Comparison of ENCODE assay signal across 17 cellular contexts in the genomic region with DNA sequence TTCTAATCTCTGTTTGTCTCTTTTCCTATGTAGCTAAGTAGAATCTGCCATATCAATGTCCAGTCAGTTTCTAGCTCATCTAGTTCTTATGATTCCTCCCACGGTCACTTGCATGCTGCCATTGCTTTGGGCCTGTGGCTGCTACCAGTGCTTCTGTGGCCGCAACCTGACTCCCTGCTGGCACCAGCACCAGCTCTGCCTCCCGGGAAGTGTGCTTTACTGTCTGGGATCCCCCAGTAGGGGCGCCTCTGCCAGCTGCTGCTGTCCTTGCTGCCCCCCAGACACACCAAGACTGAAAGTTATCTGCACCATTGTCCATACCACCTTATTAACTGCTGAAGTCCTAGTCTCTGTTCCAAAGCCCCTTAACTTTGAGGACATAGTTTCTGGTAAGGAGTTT.
"Had no signal": no experiment of that assay in that cellular context is flagged by ENCODE, and none has a peak within 500 bp of the region (broad histone marks: within the 10 kb centered on the region; RNA-seq: fewer than 3 reads in every experiment).

No MANE protein-coding gene starts in this region.

- ATAC-seq: effector memory CD8-positive, alpha-beta T cell; gastroesophageal sphincter; left colon; naive thymus-derived CD8-positive, alpha-beta T cell had no signal

- FAIRE-seq: colon, small intestine had no signal

- H3K9me3 Mint-ChIP-seq: dendritic cell treated with granulocyte-macrophage colony-stimulating factor and Interleukin-4, amounts not matched to agents 40 ng/mL and 50 ng/mL, for 4 days; effector memory CD8-positive, alpha-beta T cell; naive thymus-derived CD8-positive, alpha-beta T cell had no signal

- H3K27me3 ChIP-seq: esophagus squamous epithelium, gastroesophageal sphincter, sigmoid colon, stomach, transverse colon had no signal

- H3K4me3 Mint-ChIP-seq: dendritic cell treated with granulocyte-macrophage colony-stimulating factor and Interleukin-4, amounts not matched to agents 40 ng/mL and 50 ng/mL, for 4 days; effector memory CD8-positive, alpha-beta T cell; naive thymus-derived CD8-positive, alpha-beta T cell had no signal

- H3K27me3 Mint-ChIP-seq: dendritic cell treated with granulocyte-macrophage colony-stimulating factor and Interleukin-4, amounts not matched to agents 40 ng/mL and 50 ng/mL, for 4 days had no signal

- H3K27ac ChIP-seq: esophagus squamous epithelium, gastroesophageal sphincter, sigmoid colon, stomach, thoracic aorta, transverse colon had no signal

- H3K9me3 ChIP-seq: esophagus squamous epithelium, gastroesophageal sphincter, sigmoid colon, stomach, thoracic aorta, transverse colon had no signal

- H3K36me3 ChIP-seq: esophagus squamous epithelium, gastroesophageal sphincter, sigmoid colon, stomach, thoracic aorta, transverse colon had no signal

- H3K4me1 ChIP-seq: gastroesophageal sphincter, sigmoid colon, stomach, transverse colon had no signal

- H3K4me3 ChIP-seq: esophagus squamous epithelium, gastroesophageal sphincter, sigmoid colon, stomach, thoracic aorta, transverse colon had no signal

- DNase-seq: effector memory CD8-positive, alpha-beta T cell; esophagus squamous epithelium; glutamatergic neuron; left colon; naive thymus-derived CD8-positive, alpha-beta T cell; posterior cingulate gyrus; sigmoid colon; small intestine; stimulated activated CD4-positive, alpha-beta T cell treated with anti-CD3 and anti-CD28 coated beads, Interleukin-12 subunit alpha, Interleukin-12 subunit beta, amount 100 ng/mL, for 4 hours; stimulated activated naive CD4-positive, alpha-beta T cell; stomach; substantia nigra; transverse colon had no signal

- H3K27ac Mint-ChIP-seq: dendritic cell treated with granulocyte-macrophage colony-stimulating factor and Interleukin-4, amounts not matched to agents 40 ng/mL and 50 ng/mL, for 4 days; effector memory CD8-positive, alpha-beta T cell; naive thymus-derived CD8-positive, alpha-beta T cell had no signal
